27 cellular contexts compared by ENCODE assay signal in genomic region chr4:150069361-150069760, GRCh38. TPM values are rescaled to one million over a fixed set of nuclear protein-coding genes. Genes with fewer than 3 reads are reported as not detected.
"Had no signal": no experiment of that assay in that cellular context is flagged by ENCODE, and none has a peak within 500 bp of the region (broad histone marks: within the 10 kb centered on the region; RNA-seq: fewer than 3 reads in every experiment).

No MANE protein-coding gene starts in this region.

- H3K27me3 ChIP-seq: neural progenitor cell, ovary, right atrium auricular region, right lobe of liver, stomach, testis, thyroid gland, transverse colon, upper lobe of left lung, vagina had no signal

- H3K27ac ChIP-seq: left ventricle myocardium inferior, neural progenitor cell, neutrophil, ovary, right atrium auricular region, right lobe of liver, skin epidermis, stomach, testis, thyroid gland, transverse colon, upper lobe of left lung, vagina had no signal

- DNase-seq: immature natural killer cell; islet precursor cell; left ventricle myocardium inferior; mesendoderm; naive B cell; natural killer cell; nephron progenitor cell; occipital lobe; ovary; right lobe of liver; stimulated activated CD4-positive, alpha-beta T cell treated with anti-CD3 and anti-CD28 coated beads, Interleukin-12 subunit alpha, Interleukin-12 subunit beta, amount 100 ng/mL, for 4 hours; stimulated activated CD4-positive, alpha-beta T cell treated with anti-CD3 and anti-CD28 coated beads, Interleukin-15, amount 100 ng/mL, for 24 hours; stimulated activated CD4-positive, alpha-beta T cell treated with anti-CD3 and anti-CD28 coated beads, Interleukin-2, amount 100 ng/mL, for 24 hours; stimulated activated CD4-positive, alpha-beta T cell treated with anti-CD3 and anti-CD28 coated beads, Interleukin-4, amount 100 ng/mL, for 1 hour; stimulated activated naive B cell treated with anti-CD40 and anti-IgM and Interleukin-4, amounts not matched to agents 10 μg/mL and 1 μg/mL and 100 μg/mL, for 72 hours; stimulated activated naive CD8-positive, alpha-beta T cell treated with anti-CD3 and anti-CD28 coated beads, Interleukin-15, Interleukin-2, amounts not matched to agents 100 U/mL and 50 U/mL, for 24 hours; stomach; testis; thyroid gland; transverse colon; upper lobe of left lung had no signal

- H3K4me1 ChIP-seq: neural progenitor cell, testis, transverse colon, vagina had no signal

- H2AFZ ChIP-seq: neural progenitor cell had no signal

- H3K4me3 ChIP-seq: left ventricle myocardium inferior, lung, neural progenitor cell, ovary, right atrium auricular region, right lobe of liver, skin epidermis, stomach, testis, thyroid gland, transverse colon, upper lobe of left lung, vagina had no signal

- H3K36me3 ChIP-seq: left ventricle myocardium inferior, neural progenitor cell, neutrophil, ovary, right atrium auricular region, right lobe of liver, stomach, thyroid gland, transverse colon, upper lobe of left lung, vagina had no signal

- ATAC-seq: natural killer cell; right lobe of liver; stimulated activated naive B cell treated with anti-CD40 and anti-IgM and Interleukin-4, amounts not matched to agents 10 μg/mL and 1 μg/mL and 100 μg/mL, for 72 hours; stimulated activated naive CD8-positive, alpha-beta T cell treated with anti-CD3 and anti-CD28 coated beads, Interleukin-15, Interleukin-2, amounts not matched to agents 100 U/mL and 50 U/mL, for 24 hours had no signal

- H3K9ac ChIP-seq: neural progenitor cell had no signal

- H3K4me2 ChIP-seq: neural progenitor cell had no signal

- H3K9me3 ChIP-seq: left ventricle myocardium inferior, neutrophil, ovary, right atrium auricular region, right lobe of liver, stomach, testis, thyroid gland, transverse colon, upper lobe of left lung, vagina had no signal

RNA-seq across cellular contexts. Expression of gene DCLK2, which starts 8.9 kb away (rescaled TPM):
- polyA plus RNA-seq: immature natural killer cell had no signal
